Comparison of ENCODE assay signal across 26 cellular contexts in genomic region chr11:22359295-22359694, GRCh38. TPM values are rescaled to one million over a fixed set of nuclear protein-coding genes. Genes with fewer than 3 reads are reported as not detected.
DNase-seq lines count a peak whose midpoint lies in the region; ATAC-seq, FAIRE-seq and TF ChIP-seq lines count a peak whose summit lies in the region.
"Had no signal": no experiment of that assay in that cellular context is flagged by ENCODE, and none has a peak within 500 bp of the region (broad histone marks: within the 10 kb centered on the region; RNA-seq: fewer than 3 reads in every experiment).

No MANE protein-coding gene starts in this region.

- H3K36me3 ChIP-seq in bronchial epithelial cell (ENCODE audit: control insufficient read depth, insufficient read depth, low read length) = no peaks in the 10 kb centered on the region
- H3K36me3 ChIP-seq in gastroesophageal sphincter = no peaks in the 10 kb centered on the region
- H3K36me3 ChIP-seq: BE2C; BLaER1 treated with 17β-estradiol and CSF1 and Interleukin-3, amounts not matched to agents 10 nM and 100 nM had no signal

- no peak for TF ChIP-seq POLR2A in gastroesophageal sphincter (IDR thresholded peaks at IDR 0.05)

- H3K4me1 ChIP-seq in foreskin keratinocyte = peaks cover 5% of the 10 kb centered on the region
- no peaks in the 10 kb centered on the region for H3K4me1 ChIP-seq in gastroesophageal sphincter
- H3K4me1 ChIP-seq: A549; BE2C; BLaER1 treated with 17β-estradiol and CSF1 and Interleukin-3, amounts not matched to agents 10 nM and 100 nM had no signal

- FAIRE-seq in bronchial epithelial cell (lab: Jason Lieb, UNC) = no peak
- FAIRE-seq: A549, D721Med, GM12878, GM19239, H1 had no signal

- no peaks in the 10 kb centered on the region for H3K4me1 Mint-ChIP-seq in activated CD8-positive, alpha-beta memory T cell treated with anti-CD3 and anti-CD28 coated beads, Interleukin-2, amount 10 ng/mL, durations not matched to agents 7 days and 5 days
- H3K4me1 Mint-ChIP-seq: CD14-positive monocyte; CD8-positive, alpha-beta memory T cell had no signal

- WGBS in gastroesophageal sphincter (ENCODE audit: low coverage in 1 of 2), 2 donors = 84% methylated on average over 2 of the region's 2 CpGs

- no peaks in the 10 kb centered on the region for H3K9me3 ChIP-seq in gastroesophageal sphincter
- H3K9me3 ChIP-seq: A549; BE2C; BLaER1 treated with 17β-estradiol and CSF1 and Interleukin-3, amounts not matched to agents 10 nM and 100 nM had no signal

- no peaks in the 10 kb centered on the region for H3K9me3 Mint-ChIP-seq in activated CD8-positive, alpha-beta memory T cell treated with anti-CD3 and anti-CD28 coated beads, Interleukin-2, amount 10 ng/mL, durations not matched to agents 7 days and 5 days (ENCODE audit: low read depth)
- H3K9me3 Mint-ChIP-seq: CD4-positive, alpha-beta T cell had no signal

- CTCF ChIA-PET in RWPE1 (lab: Yijun Ruan, JAX) = interaction anchor here (0.6 kb wide), 1 partner anchor 48 kb away, joined by 3 read pairs; no protein-coding TSS in a partner anchor
- CTCF ChIA-PET in activated CD8-positive, alpha-beta memory T cell treated with anti-CD3 and anti-CD28 coated beads, Interleukin-2, amount 10 ng/mL, durations not matched to agents 7 days and 5 days (lab: Charles Lee) = interaction anchor here (0.8 kb wide), 1 partner anchor 429 kb away, joined by 3 read pairs; no protein-coding TSS in a partner anchor

- H3K4me3 ChIP-seq in bronchial epithelial cell (ENCODE audit: low read depth, low read length) = no peak overlapping the region
- no peak overlapping the region for H3K4me3 ChIP-seq in gastroesophageal sphincter
- H3K4me3 ChIP-seq: A549; BLaER1 treated with 17β-estradiol and CSF1 and Interleukin-3, amounts not matched to agents 10 nM and 100 nM; GM12878; GM23248 had no signal

- TF ChIP-seq CTCF in RWPE1 (conservative IDR thresholded peaks at IDR 0.05; ENCODE audit: low read depth) (no peak), bronchial epithelial cell (IDR thresholded peaks at IDR 0.05; ENCODE audit: insufficient read depth, low read length, severe bottlenecking) (no peak), foreskin keratinocyte (conservative IDR thresholded peaks at IDR 0.05) (no peak), gastroesophageal sphincter (IDR thresholded peaks at IDR 0.05) (no peak)

- POLR2A ChIA-PET in RWPE1 (lab: Yijun Ruan, JAX; ENCODE audit: low non-redundant PET) = no interaction called here

- H3K27ac ChIP-seq in RWPE1 = no peak overlapping the region
- no peak overlapping the region for H3K27ac ChIP-seq in foreskin keratinocyte
- no peak overlapping the region for H3K27ac ChIP-seq in gastroesophageal sphincter
- H3K27ac ChIP-seq: A549; BLaER1 treated with 17β-estradiol and CSF1 and Interleukin-3, amounts not matched to agents 10 nM and 100 nM; GM23248 had no signal

- H3K27ac Mint-ChIP-seq in activated CD8-positive, alpha-beta memory T cell treated with anti-CD3 and anti-CD28 coated beads, Interleukin-2, amount 10 ng/mL, durations not matched to agents 7 days and 5 days = no peak overlapping the region
- H3K27ac Mint-ChIP-seq: CD14-positive monocyte; CD4-positive, alpha-beta T cell; CD8-positive, alpha-beta memory T cell had no signal

- DNase-seq in RWPE1 (ENCODE audit: low spot score) (peak; percentile 12), bronchial epithelial cell (ENCODE audit: low read depth) (peak; percentile 58), foreskin keratinocyte (peak; percentile 56 to 87), iPS-NIHi7 (ENCODE audit: extremely low spot score) (no peak)
- no peak for DNase-seq in activated CD8-positive, alpha-beta memory T cell treated with anti-CD3 and anti-CD28 coated beads, Interleukin-2, amount 10 ng/mL, durations not matched to agents 7 days and 5 days
- DNase-seq: 8988T; ACHN; AML-193; BE2C; CD4-positive, alpha-beta T cell; CD8-positive, alpha-beta memory T cell; DMS 273 treated with DMSO at 0.1 percent for 48 hours; DMS79; EL; GDM1; GM23248; H7; HCEC 1CT had no signal

- H3K36me3 Mint-ChIP-seq in activated CD8-positive, alpha-beta memory T cell treated with anti-CD3 and anti-CD28 coated beads, Interleukin-2, amount 10 ng/mL, durations not matched to agents 7 days and 5 days = no peaks in the 10 kb centered on the region
- H3K36me3 Mint-ChIP-seq: CD14-positive monocyte; CD8-positive, alpha-beta memory T cell had no signal

- H3K27me3 ChIP-seq in bronchial epithelial cell (ENCODE audit: control insufficient read depth, insufficient read depth, low read length) = no peaks in the 10 kb centered on the region
- H3K27me3 ChIP-seq in foreskin keratinocyte = no peaks in the 10 kb centered on the region
- H3K27me3 ChIP-seq in gastroesophageal sphincter = peaks cover 5% of the 10 kb centered on the region
- H3K27me3 ChIP-seq: BE2C; BLaER1 treated with 17β-estradiol and CSF1 and Interleukin-3, amounts not matched to agents 10 nM and 100 nM had no signal

- no peaks in the 10 kb centered on the region for H3K27me3 Mint-ChIP-seq in activated CD8-positive, alpha-beta memory T cell treated with anti-CD3 and anti-CD28 coated beads, Interleukin-2, amount 10 ng/mL, durations not matched to agents 7 days and 5 days

- H3K4me3 Mint-ChIP-seq in activated CD8-positive, alpha-beta memory T cell treated with anti-CD3 and anti-CD28 coated beads, Interleukin-2, amount 10 ng/mL, durations not matched to agents 7 days and 5 days = no peak overlapping the region
- H3K4me3 Mint-ChIP-seq: CD14-positive monocyte; CD4-positive, alpha-beta T cell; CD8-positive, alpha-beta memory T cell had no signal

- ATAC-seq in foreskin keratinocyte = peak; percentile 87
- no peak for ATAC-seq in activated CD8-positive, alpha-beta memory T cell treated with anti-CD3 and anti-CD28 coated beads, Interleukin-2, amount 10 ng/mL, durations not matched to agents 7 days and 5 days
- no peak for ATAC-seq in gastroesophageal sphincter
- ATAC-seq: A549, GM12878 had no signal

- TF ChIP-seq EP300 in gastroesophageal sphincter (IDR thresholded peaks at IDR 0.05) = no peak

RNA-seq across cellular contexts. Expression of gene SLC17A6, which starts 21.1 kb away (rescaled TPM):
- total RNA-seq in bronchial epithelial cell (not detected in 2 replicates), foreskin keratinocyte (not detected in 2 replicates), gastroesophageal sphincter (not detected)
- not detected in 2 replicates for polyA plus RNA-seq in foreskin keratinocyte
- total RNA-seq in activated CD8-positive, alpha-beta memory T cell treated with anti-CD3 and anti-CD28 coated beads, Interleukin-2, amount 10 ng/mL, durations not matched to agents 7 days and 5 days = not detected
- total RNA-seq: CD4-positive, alpha-beta T cell; CD8-positive, alpha-beta memory T cell; GM12878; GM23248; H7 had no signal
- polyA plus RNA-seq: A549; CD14-positive monocyte; CD8-positive, alpha-beta memory T cell; GM12878; GM23248 had no signal

Comparison
In these comparisons a context has a peak if more than half of its experiments do, and no peak if none do; other contexts are left out.
1. DNase-seq: peak in RWPE1 (single experiment), bronchial epithelial cell (single experiment) and foreskin keratinocyte (2 of 2); none in activated CD8-positive, alpha-beta memory T cell treated with anti-CD3 and anti-CD28 coated beads, Interleukin-2, amount 10 ng/mL, durations not matched to agents 7 days and 5 days (single experiment) and iPS-NIHi7 (single experiment).